ENCODE assay signal across 17 cellular contexts in genomic region chr10:118062798-118063238, GRCh38.
"Had no signal": no experiment of that assay in that cellular context is flagged by ENCODE, and none has a peak within 500 bp of the region (broad histone marks: within the 10 kb centered on the region; RNA-seq: fewer than 3 reads in every experiment).

No MANE protein-coding gene starts in this region.

- FAIRE-seq: astrocyte, bronchial epithelial cell had no signal

- H3K4me3 ChIP-seq: adrenal gland had no signal

- H3K4me1 Mint-ChIP-seq: activated naive CD4-positive, alpha-beta T cell treated with anti-CD3 and anti-CD28 coated beads, Interleukin-2, amount 50 U/mL, for 24 hours had no signal

- H3K9me3 ChIP-seq: adrenal gland had no signal

- H3K4me1 ChIP-seq: adrenal gland had no signal

- ATAC-seq: activated T-cell treated with anti-CD3 and anti-CD28 coated beads, Interleukin-2, amount 50 U/mL, for 72 hours; esophagus mucosa; stimulated activated naive CD8-positive, alpha-beta T cell treated with anti-CD3 and anti-CD28 coated beads, Interleukin-15, Interleukin-2, amounts not matched to agents 100 U/mL and 50 U/mL, for 24 hours had no signal

- H3K27ac Mint-ChIP-seq: activated naive CD4-positive, alpha-beta T cell treated with anti-CD3 and anti-CD28 coated beads, Interleukin-2, amount 50 U/mL, for 24 hours; activated T-cell treated with anti-CD3 and anti-CD28 coated beads, Interleukin-2, amount 50 U/mL, for 72 hours had no signal

- H3K36me3 Mint-ChIP-seq: activated naive CD4-positive, alpha-beta T cell treated with anti-CD3 and anti-CD28 coated beads, Interleukin-2, amount 50 U/mL, for 24 hours had no signal

- DNase-seq: activated CD4-positive, alpha-beta T cell treated with anti-CD3 and anti-CD28 coated beads, Interleukin-2, amount 50 U/mL, for 4 hours; activated effector memory CD4-positive, alpha-beta T cell treated with anti-CD3 and anti-CD28 coated beads, Interleukin-2, amount 50 U/mL, for 16 hours; activated T-cell treated with anti-CD3 and anti-CD28 coated beads, Interleukin-2, amount 50 U/mL, for 72 hours; adrenal gland; cerebellar nuclear complex; effector CD4-positive, alpha-beta T cell; midbrain; stimulated activated CD4-positive, alpha-beta T cell treated with anti-CD3 and anti-CD28 coated beads, Interleukin-2, amount 100 ng/mL, for 24 hours; stimulated activated naive CD8-positive, alpha-beta T cell treated with anti-CD3 and anti-CD28 coated beads, Interleukin-15, Interleukin-2, amounts not matched to agents 100 U/mL and 50 U/mL, for 24 hours; SW 1271; T-helper 2 cell; trophoblast cell; WERI-Rb-1 had no signal

- H3K27ac ChIP-seq: adrenal gland, WERI-Rb-1 had no signal

- H3K27me3 ChIP-seq: adrenal gland had no signal

- H3K9me3 Mint-ChIP-seq: activated naive CD4-positive, alpha-beta T cell treated with anti-CD3 and anti-CD28 coated beads, Interleukin-2, amount 50 U/mL, for 24 hours; activated T-cell treated with anti-CD3 and anti-CD28 coated beads, Interleukin-2, amount 50 U/mL, for 72 hours had no signal

- H3K4me3 Mint-ChIP-seq: activated naive CD4-positive, alpha-beta T cell treated with anti-CD3 and anti-CD28 coated beads, Interleukin-2, amount 50 U/mL, for 24 hours; activated T-cell treated with anti-CD3 and anti-CD28 coated beads, Interleukin-2, amount 50 U/mL, for 72 hours had no signal

- H3K36me3 ChIP-seq: adrenal gland, WERI-Rb-1 had no signal
